In the genomic region with DNA sequence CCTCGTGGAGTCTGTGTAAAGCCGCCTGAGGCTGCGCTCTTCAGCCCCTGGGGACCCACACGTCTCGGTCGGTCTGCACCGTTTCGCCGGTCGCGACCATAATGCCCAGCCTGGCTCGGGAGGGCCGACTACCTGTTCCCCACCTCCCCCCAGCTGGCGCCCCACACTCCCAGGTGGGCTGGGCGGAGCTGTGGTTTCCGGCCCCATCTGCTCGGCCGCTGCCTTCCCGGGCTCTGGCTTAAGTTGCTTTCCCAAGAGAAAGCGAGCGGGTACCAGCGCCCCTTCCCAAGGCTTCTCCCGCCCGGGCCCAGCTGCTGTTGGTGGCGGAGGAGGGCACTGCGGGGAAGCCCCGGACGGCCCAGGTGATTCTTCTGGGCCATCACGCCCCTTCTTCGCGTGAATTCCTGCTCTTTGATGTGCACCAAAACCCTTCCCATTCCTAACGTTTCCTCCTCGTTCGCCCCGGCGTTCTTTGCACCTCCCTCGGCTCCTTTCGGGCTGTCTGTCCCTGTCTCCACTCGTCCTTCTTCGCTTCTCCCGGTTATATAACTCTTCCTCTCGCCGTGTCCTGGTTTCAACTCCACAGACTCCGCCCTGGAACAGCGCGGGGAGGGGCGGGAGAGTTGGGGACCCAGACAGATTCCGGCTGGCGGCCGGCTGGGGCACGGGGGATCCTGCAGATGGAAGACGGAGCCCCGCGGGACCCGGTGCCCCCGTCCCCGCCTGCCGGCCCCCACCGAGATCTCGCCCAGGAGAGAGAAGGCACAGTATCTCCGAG, we compare ENCODE assay signal across 1 cellular context.
TF ChIP-seq lines count a peak whose summit lies in the region.

No MANE protein-coding gene starts in this region.

TF ChIP-seq in IMR-90, 13 proteins besides CTCF, POLR2A, EP300 and RAD21:
- TF ChIP-seq, protein P1, sequence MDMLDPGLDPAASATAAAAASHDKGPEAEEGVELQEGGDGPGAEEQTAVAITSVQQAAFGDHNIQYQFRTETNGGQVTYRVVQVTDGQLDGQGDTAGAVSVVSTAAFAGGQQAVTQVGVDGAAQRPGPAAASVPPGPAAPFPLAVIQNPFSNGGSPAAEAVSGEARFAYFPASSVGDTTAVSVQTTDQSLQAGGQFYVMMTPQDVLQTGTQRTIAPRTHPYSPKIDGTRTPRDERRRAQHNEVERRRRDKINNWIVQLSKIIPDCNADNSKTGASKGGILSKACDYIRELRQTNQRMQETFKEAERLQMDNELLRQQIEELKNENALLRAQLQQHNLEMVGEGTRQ (IDR thresholded peaks at IDR 0.05; ENCODE audit: low read depth, low read length), result no peak
- no peak for TF ChIP-seq MXI1 (IDR thresholded peaks at IDR 0.05; ENCODE audit: borderline replicate concordance, low read depth, low read length)
- TF ChIP-seq SMC3 (IDR thresholded peaks at IDR 0.05; ENCODE audit: low read depth, low read length), result no peak
- no peak for TF ChIP-seq NFE2L2 (IDR thresholded peaks at IDR 0.05; ENCODE audit: low read depth, low read length)
- TF ChIP-seq CHD1 (IDR thresholded peaks at IDR 0.05; ENCODE audit: low read depth, low read length), result peak; percentile 31; the same call in 1 of the 2 replicates
- peak; percentile 5 for TF ChIP-seq MAZ (IDR thresholded peaks at IDR 0.05; ENCODE audit: borderline replicate concordance, low read depth, low read length)
- TF ChIP-seq, protein P2, sequence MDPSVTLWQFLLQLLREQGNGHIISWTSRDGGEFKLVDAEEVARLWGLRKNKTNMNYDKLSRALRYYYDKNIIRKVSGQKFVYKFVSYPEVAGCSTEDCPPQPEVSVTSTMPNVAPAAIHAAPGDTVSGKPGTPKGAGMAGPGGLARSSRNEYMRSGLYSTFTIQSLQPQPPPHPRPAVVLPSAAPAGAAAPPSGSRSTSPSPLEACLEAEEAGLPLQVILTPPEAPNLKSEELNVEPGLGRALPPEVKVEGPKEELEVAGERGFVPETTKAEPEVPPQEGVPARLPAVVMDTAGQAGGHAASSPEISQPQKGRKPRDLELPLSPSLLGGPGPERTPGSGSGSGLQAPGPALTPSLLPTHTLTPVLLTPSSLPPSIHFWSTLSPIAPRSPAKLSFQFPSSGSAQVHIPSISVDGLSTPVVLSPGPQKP (IDR thresholded peaks at IDR 0.05; ENCODE audit: borderline replicate concordance, low read depth, low read length), result no peak
- TF ChIP-seq FOS (IDR thresholded peaks at IDR 0.05; ENCODE audit: low read depth, low read length), result no peak
TF ChIP-seq in IMR-90: peak in this region for 2.
